Comparison of ENCODE assay signal across 16 cellular contexts in the genomic region with DNA sequence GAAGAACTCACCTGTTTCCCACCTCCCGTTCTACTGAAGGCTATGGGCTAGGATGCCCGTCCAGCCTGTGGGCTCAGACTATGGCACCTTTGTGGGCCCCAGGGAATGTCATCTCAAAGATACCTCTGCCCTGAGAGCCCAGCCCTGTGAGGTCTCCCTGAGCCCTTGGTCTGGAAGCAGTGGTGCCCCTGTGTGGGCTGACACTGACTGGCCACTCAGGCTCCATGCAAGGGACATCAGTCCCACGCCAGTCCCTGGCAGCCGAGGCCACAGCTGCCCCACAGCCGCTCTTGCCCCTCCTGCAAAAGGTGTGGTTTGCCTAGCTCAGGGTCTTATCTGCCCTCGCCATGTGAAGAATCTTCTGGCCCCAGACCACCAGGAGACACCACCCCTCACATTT.
A peak's percentile ranks its signal among the peaks of the same experiment; 100 is the strongest.
DNase-seq lines count a peak whose midpoint lies in the region; ATAC-seq, FAIRE-seq and TF ChIP-seq lines count a peak whose summit lies in the region.
"Had no signal": no experiment of that assay in that cellular context is flagged by ENCODE, and none has a peak within 500 bp of the region (broad histone marks: within the 10 kb centered on the region; RNA-seq: fewer than 3 reads in every experiment).

No MANE protein-coding gene starts in this region.

- H3K4me1 ChIP-seq in BLaER1 treated with 17β-estradiol and CSF1 and Interleukin-3, amounts not matched to agents 10 nM and 100 nM, result peaks cover 57 to 72% (median 69%) of the 10 kb centered on the region in 10 experiments
- H3K4me1 ChIP-seq in GM23248 (ENCODE audit: insufficient read depth), result peaks cover 28% of the 10 kb centered on the region

- no peak for DNase-seq in GM23248
- DNase-seq in naive thymus-derived CD8-positive, alpha-beta T cell, result no peak
- no peak for DNase-seq in kidney glomerular epithelial cell (lab: John Stamatoyannopoulos, UW)
- DNase-seq in GM12892 (ENCODE audit: insufficient read length), result no peak
- DNase-seq: activated CD8-positive, alpha-beta memory T cell treated with anti-CD3 and anti-CD28 coated beads for 24 hours; adrenal gland; central memory CD4-positive, alpha-beta T cell; NK-92 treated with Interleukin-12 subunit alpha and Interleukin-12 subunit beta, amount 100 ng/mL, for 24 hours; SHP77; stimulated activated CD4-positive, alpha-beta T cell treated with anti-CD3 and anti-CD28 coated beads, Interleukin-4, amount 100 ng/mL, for 4 hours had no signal

- H3K4me3 Mint-ChIP-seq in activated naive CD8-positive, alpha-beta T cell, result peak overlapping the region; percentile 89
- peak overlapping the region in 7 of 10 donors; percentile 77 to 91 (median 85) for H3K4me3 Mint-ChIP-seq in naive thymus-derived CD8-positive, alpha-beta T cell
- H3K4me3 Mint-ChIP-seq: GM23338 had no signal

- no peak for ATAC-seq in naive thymus-derived CD8-positive, alpha-beta T cell
- no peak for ATAC-seq in HG02981 (IDR thresholded peaks at IDR 0.05; ENCODE audit: unreplicated experiment)
- ATAC-seq: gastroesophageal sphincter, GM23338 had no signal

- no peaks in the 10 kb centered on the region for H4K20me1 ChIP-seq in BLaER1 treated with 17β-estradiol and CSF1 and Interleukin-3, amounts not matched to agents 10 nM and 100 nM
- H4K20me1 ChIP-seq in GM23248 (ENCODE audit: insufficient read depth), result no peaks in the 10 kb centered on the region

- no peaks in the 10 kb centered on the region for H3K27me3 Mint-ChIP-seq in activated naive CD8-positive, alpha-beta T cell
- H3K27me3 Mint-ChIP-seq in naive thymus-derived CD8-positive, alpha-beta T cell, result no peaks in the 10 kb centered on the region

- no peak overlapping the region for H2AFZ ChIP-seq in GM23248
- H2AFZ ChIP-seq: GM23338 had no signal

- WGBS in GM23248 (ENCODE audit: low coverage in 1 of 2, low lambda C conversion rate in 2 of 2, missing lambda C conversion rate in 2 of 2), 2 experiments, result 88 to 97% methylated on average over 6 of the region's 6 CpGs

- H3K4me2 ChIP-seq in BLaER1 treated with 17β-estradiol and CSF1 and Interleukin-3, amounts not matched to agents 10 nM and 100 nM, result peak overlapping the region; percentile 91 to 99 (median 96)
- H3K4me2 ChIP-seq in GM23248 (ENCODE audit: unreplicated experiment), result no peak overlapping the region
- H3K4me2 ChIP-seq: GM23338 had no signal

- H3K27me3 ChIP-seq in BLaER1 treated with 17β-estradiol and CSF1 and Interleukin-3, amounts not matched to agents 10 nM and 100 nM, result no peaks in the 10 kb centered on the region
- H3K27me3 ChIP-seq in GM23248 (replicated peaks; ENCODE audit: insufficient read depth), result no peaks in the 10 kb centered on the region
- H3K27me3 ChIP-seq: adrenal gland, BE2C, gastroesophageal sphincter had no signal

- peaks cover 23% of the 10 kb centered on the region for H3F3A ChIP-seq in GM23248 (ENCODE audit: insufficient read depth)

- H3K36me3 Mint-ChIP-seq in activated naive CD8-positive, alpha-beta T cell, result no peaks in the 10 kb centered on the region
- no peaks in the 10 kb centered on the region for H3K36me3 Mint-ChIP-seq in naive thymus-derived CD8-positive, alpha-beta T cell

- FAIRE-seq in GM12892 (lab: Jason Lieb, UNC), result no peak

- H3K9me2 ChIP-seq in GM23248 (ENCODE audit: insufficient read depth), result no peaks in the 10 kb centered on the region

- peak overlapping the region in 10 of 11 experiments; percentile 78 to 97 (median 92); a peak in 19 of 22 replicates for H3K27ac ChIP-seq in BLaER1 treated with 17β-estradiol and CSF1 and Interleukin-3, amounts not matched to agents 10 nM and 100 nM
- H3K27ac ChIP-seq in GM23248, result peak overlapping the region; percentile 96

- H3K4me1 Mint-ChIP-seq in activated naive CD8-positive, alpha-beta T cell (ENCODE audit: low read depth), result peaks cover 72% of the 10 kb centered on the region
- peaks cover 41 to 77% (median 68%) of the 10 kb centered on the region in 4 donors for H3K4me1 Mint-ChIP-seq in naive thymus-derived CD8-positive, alpha-beta T cell

- H3K9me3 ChIP-seq in BLaER1 treated with 17β-estradiol and CSF1 and Interleukin-3, amounts not matched to agents 10 nM and 100 nM (replicated peaks in 1 of 11), result no peaks in the 10 kb centered on the region
- no peaks in the 10 kb centered on the region for H3K9me3 ChIP-seq in GM23248 (ENCODE audit: low read depth)
- H3K9me3 ChIP-seq: adrenal gland, BE2C, gastroesophageal sphincter had no signal

- POLR2A ChIA-PET in naive thymus-derived CD8-positive, alpha-beta T cell (lab: Charles Lee), result interaction anchor here (1.5 to 11.2 kb wide), 16 partner anchors 9 to 169 kb away, joined by 4 to 181 read pairs (median 38); a partner anchor contains a TSS

- TF ChIP-seq POLR2A in GM12892 (IDR thresholded peaks at IDR 0.05; ENCODE audit: low read depth, low read length), result no peak

- in situ Hi-C loops in GM23248 (cut with MboI), result no loop called here

- H3K27ac Mint-ChIP-seq in activated naive CD8-positive, alpha-beta T cell, result peak overlapping the region; percentile 98
- H3K27ac Mint-ChIP-seq in naive thymus-derived CD8-positive, alpha-beta T cell, result peak overlapping the region; percentile 93 to 100 (median 100)
- H3K27ac Mint-ChIP-seq: GM23338 had no signal

- H3K4me3 ChIP-seq in BLaER1 treated with 17β-estradiol and CSF1 and Interleukin-3, amounts not matched to agents 10 nM and 100 nM, result no peak overlapping the region; a peak in 2 of 20 replicates
- H3K4me3 ChIP-seq in GM23248, result no peak overlapping the region
- H3K4me3 ChIP-seq: adrenal gland, gastroesophageal sphincter, GM23338 had no signal

- peak overlapping the region in 7 of 11 experiments; percentile 16 to 89 (median 84); a peak in 11 of 22 replicates for H3K9ac ChIP-seq in BLaER1 treated with 17β-estradiol and CSF1 and Interleukin-3, amounts not matched to agents 10 nM and 100 nM
- H3K9ac ChIP-seq in GM23248, result peak overlapping the region; percentile 85

- H3K9me3 Mint-ChIP-seq in activated naive CD8-positive, alpha-beta T cell (ENCODE audit: low read depth), result no peaks in the 10 kb centered on the region
- H3K9me3 Mint-ChIP-seq in naive thymus-derived CD8-positive, alpha-beta T cell, result no peaks in the 10 kb centered on the region
- H3K9me3 Mint-ChIP-seq: GM23338 had no signal

- H3K79me2 ChIP-seq in GM23248 (ENCODE audit: insufficient read depth), result no peaks in the 10 kb centered on the region

- no peaks in the 10 kb centered on the region for H3K36me3 ChIP-seq in BLaER1 treated with 17β-estradiol and CSF1 and Interleukin-3, amounts not matched to agents 10 nM and 100 nM
- H3K36me3 ChIP-seq in GM23248 (ENCODE audit: low read depth), result no peaks in the 10 kb centered on the region
- H3K36me3 ChIP-seq: adrenal gland, BE2C, gastroesophageal sphincter had no signal
